27 cellular contexts compared by ENCODE assay signal in genomic region chr2:154015233-154015632, GRCh38.
"Had no signal": no experiment of that assay in that cellular context is flagged by ENCODE, and none has a peak within 500 bp of the region (broad histone marks: within the 10 kb centered on the region; RNA-seq: fewer than 3 reads in every experiment).

No MANE protein-coding gene starts in this region.

- H3K9me3 ChIP-seq: testis, thoracic aorta, thyroid gland, transverse colon, upper lobe of right lung, uterus, vagina had no signal

- ATAC-seq: stimulated activated effector memory CD8-positive, alpha-beta T cell treated with anti-CD3 and anti-CD28 coated beads, Interleukin-12 subunit alpha, Interleukin-12 subunit beta, amount 100 ng/mL, for 72 hours; stimulated activated memory B cell treated with anti-CD40 and anti-IgM and Interleukin-4, amounts not matched to agents 10 μg/mL and 1 μg/mL and 100 μg/mL, for 72 hours; stimulated activated naive B cell treated with anti-CD40 and anti-IgM and Interleukin-4, amounts not matched to agents 10 μg/mL and 1 μg/mL and 100 μg/mL, for 72 hours; stimulated activated naive CD8-positive, alpha-beta T cell treated with anti-CD3 and anti-CD28 coated beads, Interleukin-15, amount 100 ng/mL, for 72 hours; stimulated activated naive CD8-positive, alpha-beta T cell treated with anti-CD3 and anti-CD28 coated beads, Interleukin-15, Interleukin-2, amounts not matched to agents 100 U/mL and 50 U/mL, for 24 hours; upper lobe of right lung had no signal

- FAIRE-seq: urothelium cell line had no signal

- DNase-seq: stimulated activated CD4-positive, alpha-beta T cell treated with anti-CD3 and anti-CD28 coated beads, Interleukin-2, amount 100 ng/mL, for 48 hours; stimulated activated CD4-positive, alpha-beta T cell treated with anti-CD3 and anti-CD28 coated beads, Interleukin-4, amount 100 ng/mL, for 1 hour; stimulated activated CD4-positive, alpha-beta T cell treated with anti-CD3 and anti-CD28 coated beads, Interleukin-4, amount 100 ng/mL, for 24 hours; stimulated activated CD4-positive, alpha-beta T cell treated with anti-CD3 and anti-CD28 coated beads, Interleukin-4, amount 100 ng/mL, for 4 hours; stimulated activated CD8-positive, alpha-beta memory T cell treated with anti-CD3 and anti-CD28 coated beads, Interleukin-4, amount 100 ng/mL, for 48 hours; stimulated activated naive B cell treated with anti-CD40 and anti-IgM and Interleukin-4, amounts not matched to agents 10 μg/mL and 1 μg/mL and 100 μg/mL, for 72 hours; stimulated activated naive CD4-positive, alpha-beta T cell; stimulated activated naive CD4-positive, alpha-beta T cell treated with Interleukin-2 at 50 U/mL for 16 hours; stimulated activated naive CD8-positive, alpha-beta T cell treated with anti-CD3 and anti-CD28 coated beads, Interleukin-15, amount 100 ng/mL, for 72 hours; stimulated activated naive CD8-positive, alpha-beta T cell treated with anti-CD3 and anti-CD28 coated beads, Interleukin-15, Interleukin-2, amounts not matched to agents 100 U/mL and 50 U/mL, for 24 hours; stomach; substantia nigra; testis; thyroid gland; tibial artery; transverse colon; trophoblast cell; upper lobe of left lung; upper lobe of right lung; uterus had no signal

- H3K4me3 ChIP-seq: stomach, suprapubic skin, testis, thoracic aorta, thyroid gland, tibial artery, tibial nerve, transverse colon, upper lobe of left lung, upper lobe of right lung, uterus, vagina had no signal

- H3K27me3 ChIP-seq: stomach, suprapubic skin, testis, thyroid gland, tibial artery, tibial nerve, transverse colon, upper lobe of left lung, upper lobe of right lung, uterus, vagina had no signal

- H3K36me3 ChIP-seq: stomach, suprapubic skin, thoracic aorta, thyroid gland, tibial artery, tibial nerve, transverse colon, upper lobe of left lung, upper lobe of right lung, uterus, vagina had no signal

- H3K4me1 ChIP-seq: stomach, suprapubic skin, testis, thyroid gland, tibial artery, tibial nerve, transverse colon, upper lobe of left lung, upper lobe of right lung, uterus, vagina had no signal

- H3K27ac ChIP-seq: stomach, suprapubic skin, testis, thoracic aorta, thyroid gland, tibial artery, tibial nerve, transverse colon, upper lobe of left lung, upper lobe of right lung, uterus, vagina had no signal
